Comparison of ENCODE assay signal across 8 cellular contexts in the genomic region with DNA sequence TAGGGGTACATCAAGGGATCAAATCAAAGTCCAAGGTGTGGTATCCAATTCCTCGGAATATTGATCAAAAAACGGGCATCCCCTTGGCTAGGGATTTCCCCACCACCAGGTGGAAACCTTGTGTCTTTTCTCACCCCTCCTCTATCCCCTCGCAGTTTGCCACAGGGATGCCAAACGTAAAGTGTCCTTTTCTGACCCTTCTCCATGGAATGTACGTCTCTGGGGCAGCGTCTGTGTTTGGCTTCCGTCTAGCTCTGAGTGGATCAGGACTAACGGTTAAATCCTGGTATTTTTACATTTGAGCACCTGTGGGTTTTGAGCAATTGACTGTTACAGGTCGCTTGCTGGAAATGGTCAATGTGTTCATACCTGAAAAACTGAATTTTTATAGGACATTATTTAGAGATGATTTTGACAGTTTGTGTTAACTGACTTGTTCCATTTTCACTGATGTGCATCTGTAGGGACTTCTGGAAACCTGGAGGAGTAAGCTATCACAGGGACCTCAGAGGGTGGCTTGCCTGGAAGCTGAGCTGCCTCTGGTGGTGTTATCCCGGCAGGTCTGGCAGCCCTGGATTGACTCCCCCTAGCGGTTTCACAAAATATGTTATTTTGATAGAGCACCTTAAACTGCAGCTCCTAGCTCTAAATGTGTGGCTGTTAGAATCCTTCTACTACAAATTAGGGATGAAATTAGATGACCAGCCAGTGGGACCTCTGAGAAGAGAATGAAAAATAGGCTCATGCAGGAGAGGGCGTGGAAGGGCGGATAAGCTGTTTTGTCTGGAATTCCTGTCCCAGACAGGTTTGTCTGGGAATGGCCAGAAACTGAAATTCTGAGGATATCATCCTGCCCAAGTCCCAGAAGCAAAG. TPM values are rescaled to one million over a fixed set of nuclear protein-coding genes. Genes with fewer than 3 reads are reported as not detected.
DNase-seq lines count a peak whose midpoint lies in the region; ATAC-seq, FAIRE-seq and TF ChIP-seq lines count a peak whose summit lies in the region.

No MANE protein-coding gene starts in this region.

- no peak overlapping the region for H2AFZ ChIP-seq in trophoblast cell (ENCODE audit: insufficient read depth, low read length, poor library complexity)

- H3K4me2 ChIP-seq in trophoblast cell (ENCODE audit: low read length) = peak overlapping the region; percentile 57

- TF ChIP-seq CTCF in Peyer's patch (IDR thresholded peaks at IDR 0.05) = peak; percentile 52 to 88 (median 74)

- no peak for ATAC-seq in activated CD4-positive, CD25-positive, alpha-beta regulatory T cell treated with anti-CD3 and anti-CD28 coated beads, Interleukin-2, amount 50 U/mL, for 24 hours

- WGBS in trophoblast cell (ENCODE audit: extremely low coverage, insufficient coverage, insufficient read length) = no CpG with 5 or more reads among the region's 13 CpGs

- H3K27me3 ChIP-seq in Peyer's patch = no peaks in the 10 kb centered on the region
- H3K27me3 ChIP-seq in trophoblast cell (ENCODE audit: insufficient read depth, low read length) = no peaks in the 10 kb centered on the region

- no peak overlapping the region for H2AK5ac ChIP-seq in trophoblast cell (ENCODE audit: low read length)

- peak overlapping the region; percentile 12 for H3K27ac Mint-ChIP-seq in activated naive CD4-positive, alpha-beta T cell treated with anti-CD3 and anti-CD28 coated beads, Interleukin-2, amount 50 U/mL, for 24 hours

- H2BK5ac ChIP-seq in trophoblast cell (ENCODE audit: low read depth, low read length, poor library complexity) = no peak overlapping the region

- H3K18ac ChIP-seq in trophoblast cell (ENCODE audit: low read length) = no peak overlapping the region

- peak overlapping the region; percentile 1 for H2BK12ac ChIP-seq in trophoblast cell (ENCODE audit: low read length)

- no peaks in the 10 kb centered on the region for H3K79me2 ChIP-seq in trophoblast cell (ENCODE audit: control insufficient read depth, insufficient read depth, low read length, poor library complexity)

- no peak overlapping the region for H4K8ac ChIP-seq in trophoblast cell (ENCODE audit: low read depth, low read length)

- no peak overlapping the region for H3K9ac ChIP-seq in trophoblast cell (ENCODE audit: low read length)

- DNase-seq in GF-D8 (lab: John Stamatoyannopoulos, UW) (peak; percentile 35), H54 (ENCODE audit: insufficient read length, low spot score) (peak; percentile 33), LHCN-M2 (ENCODE audit: low read depth) (peak; percentile 69), Peyer's patch (peak; percentile 24 to 77 (median 56)), glomerular visceral epithelial cell (ENCODE audit: extremely low spot score) (peak; percentile 84), trophoblast cell (peak; percentile 64 to 86)

- no peak overlapping the region for H2BK120ac ChIP-seq in trophoblast cell (ENCODE audit: insufficient read depth, low read length, poor library complexity)

- H3K4ac ChIP-seq in trophoblast cell (ENCODE audit: low read depth, low read length) = no peak overlapping the region

- peak overlapping the region; percentile 42 for H4K91ac ChIP-seq in trophoblast cell (ENCODE audit: low read depth, low read length)

- H3K4me1 ChIP-seq in Peyer's patch (peaks cover 0 to 24% (median 0%) of the 10 kb centered on the region in 4 donors), trophoblast cell (ENCODE audit: control insufficient read depth in 1 of 2, insufficient read depth in 2 of 2, low read length in 2 of 2) (peaks cover 10 to 11% of the 10 kb centered on the region in 2 experiments)

- H3K27me3 Mint-ChIP-seq in activated naive CD4-positive, alpha-beta T cell treated with anti-CD3 and anti-CD28 coated beads, Interleukin-2, amount 50 U/mL, for 24 hours = no peaks in the 10 kb centered on the region

- no peak for FAIRE-seq in H54 (lab: Jason Lieb, UNC)

- peak overlapping the region; percentile 40 for H3K4me3 Mint-ChIP-seq in activated naive CD4-positive, alpha-beta T cell treated with anti-CD3 and anti-CD28 coated beads, Interleukin-2, amount 50 U/mL, for 24 hours

- no peak for TF ChIP-seq POLR2A in H54 (IDR thresholded peaks at IDR 0.05; ENCODE audit: low read depth, low read length)
- TF ChIP-seq POLR2A in Peyer's patch (IDR thresholded peaks at IDR 0.05) = no peak

- no peak overlapping the region for H4K12ac ChIP-seq in trophoblast cell (ENCODE audit: low read depth, low read length)

- H3K36me3 ChIP-seq in Peyer's patch = no peaks in the 10 kb centered on the region
- no peaks in the 10 kb centered on the region for H3K36me3 ChIP-seq in trophoblast cell (ENCODE audit: control insufficient read depth in 1 of 2, insufficient read depth in 2 of 2, low read length in 2 of 2)

- H3K9me3 ChIP-seq in Peyer's patch = no peaks in the 10 kb centered on the region
- no peaks in the 10 kb centered on the region for H3K9me3 ChIP-seq in trophoblast cell (ENCODE audit: insufficient read depth, low read depth, low read length)

- peaks cover 21% of the 10 kb centered on the region for H3K4me1 Mint-ChIP-seq in activated naive CD4-positive, alpha-beta T cell treated with anti-CD3 and anti-CD28 coated beads, Interleukin-2, amount 50 U/mL, for 24 hours

- H3K4me3 ChIP-seq in Peyer's patch (no peak overlapping the region), trophoblast cell (ENCODE audit: low read depth, low read length) (no peak overlapping the region)

- H3K14ac ChIP-seq in trophoblast cell (ENCODE audit: low read length) = no peak overlapping the region

- peaks cover 4% of the 10 kb centered on the region for H3K79me1 ChIP-seq in trophoblast cell (ENCODE audit: low read length)

- no peaks in the 10 kb centered on the region for H3K36me3 Mint-ChIP-seq in activated naive CD4-positive, alpha-beta T cell treated with anti-CD3 and anti-CD28 coated beads, Interleukin-2, amount 50 U/mL, for 24 hours

- H3K23ac ChIP-seq in trophoblast cell (ENCODE audit: low read length) = no peak overlapping the region

- H3K27ac ChIP-seq in Peyer's patch (no peak overlapping the region), trophoblast cell (ENCODE audit: low read depth, low read length) (peak overlapping the region; percentile 40)

- no peaks in the 10 kb centered on the region for H3K9me3 Mint-ChIP-seq in activated naive CD4-positive, alpha-beta T cell treated with anti-CD3 and anti-CD28 coated beads, Interleukin-2, amount 50 U/mL, for 24 hours

RNA-seq across cellular contexts. Expression of a gene that starts 8.8 kb away (rescaled TPM):
- total RNA-seq in LHCN-M2 (2014; rRNA removed) (5.0 and 9.9 TPM in 2 replicates), Peyer's patch (100 to 1,000 TPM in 1 of 4 donors, 10 to 100 TPM in 3; 21.5 to 137 (median 83.4) TPM)
- polyA plus RNA-seq in LHCN-M2 (2012) = 13.5 TPM
- 53.9 and 57.1 TPM in 2 replicates for polyA plus RNA-seq in trophoblast cell (2013)

Comparison
In these comparisons a context has a peak if more than half of its experiments do, and no peak if none do; other contexts are left out.
1. DNase-seq: peak in every context shown above with its lines; median percentile 84 in glomerular visceral epithelial cell; 75 in trophoblast cell; 69 in LHCN-M2; 56 in Peyer's patch; 35 in GF-D8; 33 in H54.